ENCODE assay signal across 19 cellular contexts in genomic region chr2:231288535-231289078, GRCh38.
A peak's percentile ranks its signal among the peaks of the same experiment; 100 is the strongest.
DNase-seq lines count a peak whose midpoint lies in the region; ATAC-seq, FAIRE-seq and TF ChIP-seq lines count a peak whose summit lies in the region.
"Had no signal": no experiment of that assay in that cellular context is flagged by ENCODE, and none has a peak within 500 bp of the region (broad histone marks: within the 10 kb centered on the region; RNA-seq: fewer than 3 reads in every experiment).

No MANE protein-coding gene starts in this region.

- no peak for ATAC-seq in body of pancreas
- ATAC-seq: GM23338 had no signal

- no peaks in the 10 kb centered on the region for H3K27me3 ChIP-seq in Peyer's patch
- H3K27me3 ChIP-seq in colonic mucosa, result no peaks in the 10 kb centered on the region
- H3K27me3 ChIP-seq in mucosa of rectum (ENCODE audit: control insufficient read depth in 2 of 2, insufficient read depth in 2 of 2, low read length in 2 of 2), result no peaks in the 10 kb centered on the region
- H3K27me3 ChIP-seq in small intestine (ENCODE audit: control insufficient read depth in 2 of 2, insufficient read depth in 2 of 2, low read length in 2 of 2), result no peaks in the 10 kb centered on the region
- H3K27me3 ChIP-seq in body of pancreas, result no peaks in the 10 kb centered on the region
- H3K27me3 ChIP-seq in H7 (ENCODE audit: control insufficient read depth, insufficient read depth, low read length), result no peaks in the 10 kb centered on the region
- H3K27me3 ChIP-seq: BE2C had no signal

- intact Hi-C loops in colonic mucosa (cut with DNase I), result no loop called here
- intact Hi-C loops in body of pancreas (cut with DNase I), result no loop called here

- TF ChIP-seq CTCF in Peyer's patch (IDR thresholded peaks at IDR 0.05), result no peak
- no peak for TF ChIP-seq CTCF in colonic mucosa (IDR thresholded peaks at IDR 0.05)
- TF ChIP-seq CTCF in body of pancreas (IDR thresholded peaks at IDR 0.05), result no peak

- FAIRE-seq in small intestine (lab: Jason Lieb, UNC), result no peak
- FAIRE-seq: A549, G401.6, GM12891, HTR-8/SVneo had no signal

- H3K36me3 ChIP-seq in Peyer's patch, result peaks cover 0 to 6% (median 0%) of the 10 kb centered on the region in 3 donors
- H3K36me3 ChIP-seq in colonic mucosa, result no peaks in the 10 kb centered on the region
- no peaks in the 10 kb centered on the region for H3K36me3 ChIP-seq in mucosa of rectum (ENCODE audit: control insufficient read depth in 2 of 2, insufficient read depth in 2 of 2, low read length in 2 of 2)
- H3K36me3 ChIP-seq in small intestine (ENCODE audit: control insufficient read depth in 2 of 2, insufficient read depth in 2 of 2, low read length in 2 of 2), result peaks cover 0 to 2% of the 10 kb centered on the region in 2 donors
- H3K36me3 ChIP-seq in body of pancreas (replicated peaks in 1 of 2; ENCODE audit: insufficient read depth in 1 of 2, low read depth in 2 of 2), result no peaks in the 10 kb centered on the region
- peaks cover 1% of the 10 kb centered on the region for H3K36me3 ChIP-seq in H7 (replicated peaks; ENCODE audit: control insufficient read depth, insufficient read depth, low read length)

- 14 to 64% (median 43%) methylated on average over 9 of the region's 9 CpGs for WGBS in small intestine, 3 donors
- WGBS in body of pancreas, 2 donors, result 56 to 58% methylated on average over 9 of the region's 9 CpGs

- TF ChIP-seq POLR2A in Peyer's patch (IDR thresholded peaks at IDR 0.05) (peak in 1 of 2 donors; percentile 34), body of pancreas (IDR thresholded peaks at IDR 0.05) (no peak)

- H3K4me1 ChIP-seq in Peyer's patch (peaks cover 0 to 34% (median 2%) of the 10 kb centered on the region in 4 donors), colonic mucosa (peaks cover 6% of the 10 kb centered on the region), mucosa of rectum (ENCODE audit: control insufficient read depth in 2 of 2, insufficient read depth in 2 of 2, low read length in 2 of 2) (peaks cover 9 to 36% of the 10 kb centered on the region in 2 donors), small intestine (ENCODE audit: control insufficient read depth in 2 of 2, insufficient read depth in 1 of 2, low read depth in 1 of 2, low read length in 1 of 2) (peaks cover 0 to 7% of the 10 kb centered on the region in 2 donors), body of pancreas (no peaks in the 10 kb centered on the region)
- H3K4me1 ChIP-seq: A549 had no signal

- peak in 2 of 3 donors; percentile 66 to 74 for DNase-seq in Peyer's patch
- DNase-seq in colonic mucosa, result peak; percentile 56
- DNase-seq in small intestine, result peak; percentile 91
- DNase-seq in body of pancreas, result no peak
- no peak for DNase-seq in DMS 273 (lab: John Stamatoyannopoulos, UW; ENCODE audit: unreplicated experiment)
- no peak for DNase-seq in H7
- DNase-seq: BE2C; CD4-positive, alpha-beta memory T cell; DMS153; DMS79 treated with DMSO at 0.1 percent for 48 hours; EL; H9 had no signal

- H3K27ac ChIP-seq in Peyer's patch (peak overlapping the region in 2 of 4 donors; percentile 78 to 88), colonic mucosa (peak overlapping the region; percentile 74), mucosa of rectum (ENCODE audit: low read depth in 2 of 2, low read length in 2 of 2) (peak overlapping the region; percentile 66 to 80), small intestine (ENCODE audit: low read depth in 1 of 2, low read length in 1 of 2) (peak overlapping the region; percentile 6 to 52), body of pancreas (no peak overlapping the region)
- H3K27ac ChIP-seq: A549, C4-2B had no signal

- no peaks in the 10 kb centered on the region for H3K9me3 ChIP-seq in Peyer's patch
- no peaks in the 10 kb centered on the region for H3K9me3 ChIP-seq in colonic mucosa
- H3K9me3 ChIP-seq in mucosa of rectum (ENCODE audit: control insufficient read depth in 2 of 2, low read length in 2 of 2), result no peaks in the 10 kb centered on the region
- H3K9me3 ChIP-seq in small intestine (ENCODE audit: control insufficient read depth, low read depth), result no peaks in the 10 kb centered on the region
- H3K9me3 ChIP-seq in body of pancreas, result no peaks in the 10 kb centered on the region
- H3K9me3 ChIP-seq: A549 had no signal

- peak overlapping the region in 1 of 2 donors; percentile 9 for H3K9ac ChIP-seq in colonic mucosa (ENCODE audit: low read depth in 2 of 2, low read length in 2 of 2)
- peak overlapping the region; percentile 28 to 36 for H3K9ac ChIP-seq in mucosa of rectum (ENCODE audit: low read depth in 1 of 2, low read length in 2 of 2)

- no peak overlapping the region for H3K4me3 ChIP-seq in Peyer's patch
- no peak overlapping the region for H3K4me3 ChIP-seq in colonic mucosa
- peak overlapping the region in 1 of 2 donors; percentile 0 for H3K4me3 ChIP-seq in mucosa of rectum (ENCODE audit: low read length in 2 of 2)
- no peak overlapping the region for H3K4me3 ChIP-seq in small intestine (ENCODE audit: low read depth in 1 of 2, low read length in 2 of 2)
- no peak overlapping the region for H3K4me3 ChIP-seq in body of pancreas
- no peak overlapping the region for H3K4me3 ChIP-seq in H7 (ENCODE audit: insufficient read depth, low read depth, low read length)
- H3K4me3 ChIP-seq: A549, GM23338 had no signal

Comparison
In these comparisons a context has a peak if more than half of its experiments do, and no peak if none do; other contexts are left out.
1. DNase-seq: peak in Peyer's patch (2 of 3), colonic mucosa (single experiment) and small intestine (single experiment); none in body of pancreas (0 of 4), DMS 273 (single experiment) and H7 (single experiment).
2. H3K27ac ChIP-seq: peak in colonic mucosa (single experiment), mucosa of rectum (2 of 2) and small intestine (2 of 2); none in body of pancreas (0 of 4).